ENCODE assay signal across 1 cellular context in genomic region chr3:53744351-53744750, GRCh38.
TF ChIP-seq lines count a peak whose summit lies in the region.

No MANE protein-coding gene starts in this region.

TF ChIP-seq in GM23338, 12 proteins besides CTCF, POLR2A, EP300 and RAD21:
- TF ChIP-seq ZNF462 (CRISPR knock-in tag; IDR thresholded peaks at IDR 0.05) (no peak), ZNF331 (CRISPR knock-in tag; IDR thresholded peaks at IDR 0.05; ENCODE audit: low read depth) (no peak), STAT1 (IDR thresholded peaks at IDR 0.05; ENCODE audit: unreplicated experiment) (no peak)
